ENCODE assay signal across 25 cellular contexts in the genomic region with DNA sequence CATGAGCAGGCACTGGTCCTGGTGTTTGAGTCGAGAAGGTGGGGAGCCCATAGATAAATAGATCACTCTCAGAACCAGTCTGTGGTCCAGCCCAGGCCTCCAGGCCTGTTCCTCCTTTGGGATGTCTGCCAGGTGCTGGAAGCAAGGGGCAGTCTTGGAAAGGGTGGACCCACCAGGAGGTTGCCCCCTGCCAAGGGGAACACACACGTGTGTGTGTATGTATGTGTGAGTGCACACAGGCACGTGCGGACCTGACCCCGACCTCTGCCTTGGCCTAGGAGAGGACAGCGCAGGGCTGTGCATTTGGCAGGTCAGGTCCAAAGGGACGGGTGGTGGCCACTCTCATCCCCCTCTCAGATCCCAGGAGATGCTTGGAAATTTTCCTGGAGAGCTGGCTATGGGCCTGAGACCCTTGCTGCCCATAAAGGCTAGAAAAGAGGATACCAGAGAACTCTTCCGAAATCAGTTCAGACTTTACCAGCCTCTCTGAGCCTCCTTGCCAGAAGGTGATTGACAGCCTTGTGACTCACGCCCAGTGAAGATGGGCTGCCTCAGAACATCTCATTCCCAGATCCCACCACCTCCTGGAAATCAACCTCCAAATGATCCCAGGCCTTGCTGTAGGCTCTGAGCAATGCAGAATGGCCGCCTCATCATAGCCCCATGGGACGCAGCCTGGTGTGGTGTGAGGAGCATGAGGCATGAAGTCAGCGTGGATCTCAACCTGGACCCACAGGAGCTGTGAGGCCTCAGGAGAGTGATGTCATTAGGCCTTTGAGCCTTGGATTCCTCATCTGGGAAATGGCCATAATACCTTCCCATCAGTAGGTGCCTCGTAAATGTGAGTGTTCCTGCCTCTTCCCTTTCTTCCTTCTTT. TPM values are rescaled to one million over a fixed set of nuclear protein-coding genes. Genes with fewer than 3 reads are reported as not detected.
A peak's percentile ranks its signal among the peaks of the same experiment; 100 is the strongest.
DNase-seq lines count a peak whose midpoint lies in the region; ATAC-seq and TF ChIP-seq lines count a peak whose summit lies in the region.
"Had no signal": no experiment of that assay in that cellular context is flagged by ENCODE, and none has a peak within 500 bp of the region (broad histone marks: within the 10 kb centered on the region; RNA-seq: fewer than 3 reads in every experiment).

No MANE protein-coding gene starts in this region.

- H3K36me3 Mint-ChIP-seq in nephron progenitor cell (ENCODE audit: low read depth) (no peaks in the 10 kb centered on the region), type B pancreatic cell (no peaks in the 10 kb centered on the region)
- H3K36me3 Mint-ChIP-seq: stimulated activated naive B cell treated with anti-CD40 and anti-IgM and Interleukin-4, amounts not matched to agents 10 μg/mL and 1 μg/mL and 100 μg/mL, for 72 hours had no signal

- H3K27ac Mint-ChIP-seq in nephron progenitor cell (peak overlapping the region; percentile 45), type B pancreatic cell (peak overlapping the region; percentile 61)
- H3K27ac Mint-ChIP-seq: activated T-cell treated with anti-CD3 and anti-CD28 coated beads, Interleukin-2, amount 50 U/mL, for 72 hours; stimulated activated naive B cell treated with anti-CD40 and anti-IgM and Interleukin-4, amounts not matched to agents 10 μg/mL and 1 μg/mL and 100 μg/mL, for 72 hours had no signal

- H3K4me1 Mint-ChIP-seq in nephron progenitor cell (peaks cover 52% of the 10 kb centered on the region), type B pancreatic cell (ENCODE audit: unreplicated experiment) (peaks cover 30% of the 10 kb centered on the region)

- H3K4me3 Mint-ChIP-seq in nephron progenitor cell (no peak overlapping the region), type B pancreatic cell (no peak overlapping the region)
- H3K4me3 Mint-ChIP-seq: activated T-cell treated with anti-CD3 and anti-CD28 coated beads, Interleukin-2, amount 50 U/mL, for 72 hours; stimulated activated naive B cell treated with anti-CD40 and anti-IgM and Interleukin-4, amounts not matched to agents 10 μg/mL and 1 μg/mL and 100 μg/mL, for 72 hours had no signal

- no peaks in the 10 kb centered on the region for H3K27me3 ChIP-seq in duodenal mucosa (ENCODE audit: control insufficient read depth in 1 of 2, insufficient read depth in 2 of 2, low read length in 2 of 2)
- H3K27me3 ChIP-seq: tibial artery had no signal

- no peaks in the 10 kb centered on the region for H3K9me3 ChIP-seq in duodenal mucosa (ENCODE audit: control insufficient read depth in 1 of 2, low read length in 2 of 2)
- H3K9me3 ChIP-seq: left ventricle myocardium inferior, tibial artery had no signal

- peak; percentile 60 for DNase-seq in activated effector memory CD4-positive, alpha-beta T cell treated with anti-CD3 and anti-CD28 coated beads, Interleukin-2, amount 50 U/mL, for 16 hours
- DNase-seq in activated effector memory CD4-positive, alpha-beta T cell treated with Interleukin-2 at 50 U/mL for 16 hours: no peak
- DNase-seq in nephron progenitor cell (no peak), type B pancreatic cell (ENCODE audit: extremely low spot score, unreplicated experiment) (no peak), activated gamma-delta T cell (lab: John Stamatoyannopoulos, UW) (no peak), hypothalamus (lab: John Stamatoyannopoulos, UW) (no peak)
- DNase-seq: activated CD4-positive, CD25-positive, alpha-beta regulatory T cell treated with anti-CD3 and anti-CD28 coated beads, Interleukin-2, amount 50 U/mL, for 72 hours; activated T-cell treated with anti-CD3 and anti-CD28 coated beads, Interleukin-2, amount 50 U/mL, for 72 hours; AML-193; DND-41; head of caudate nucleus; left ventricle myocardium inferior; MM.1S; NCI-H1436 treated with DMSO at 0.1 percent for 48 hours; NCI-H2171 treated with DMSO at 0.1 percent for 48 hours; NCI-H526 treated with DMSO at 0.1 percent for 48 hours; right cardiac atrium; stimulated activated naive B cell treated with anti-CD40 and anti-IgM and Interleukin-4, amounts not matched to agents 10 μg/mL and 1 μg/mL and 100 μg/mL, for 72 hours; tibial artery had no signal

- H3K9me3 Mint-ChIP-seq in nephron progenitor cell (no peaks in the 10 kb centered on the region), type B pancreatic cell (no peaks in the 10 kb centered on the region)
- H3K9me3 Mint-ChIP-seq: activated T-cell treated with anti-CD3 and anti-CD28 coated beads, Interleukin-2, amount 50 U/mL, for 72 hours; stimulated activated naive B cell treated with anti-CD40 and anti-IgM and Interleukin-4, amounts not matched to agents 10 μg/mL and 1 μg/mL and 100 μg/mL, for 72 hours had no signal

- H3K4me3 ChIP-seq in duodenal mucosa (ENCODE audit: low read depth in 1 of 2, low read length in 2 of 2): no peak overlapping the region
- H3K4me3 ChIP-seq: left ventricle myocardium inferior, tibial artery had no signal

- H3K36me3 ChIP-seq in duodenal mucosa (ENCODE audit: control insufficient read depth in 1 of 2, insufficient read depth in 2 of 2, low read length in 2 of 2): no peaks in the 10 kb centered on the region
- H3K36me3 ChIP-seq: left ventricle myocardium inferior, tibial artery had no signal

- TF ChIP-seq CTCF in nephron progenitor cell (IDR thresholded peaks at IDR 0.05) (no peak), type B pancreatic cell (conservative IDR thresholded peaks at IDR 0.05) (no peak)

- peak overlapping the region; percentile 10 for H3K27ac ChIP-seq in duodenal mucosa (ENCODE audit: low read depth, low read length)
- H3K27ac ChIP-seq: 22Rv1, HL-60, left ventricle myocardium inferior, tibial artery had no signal

- H3K4me1 ChIP-seq in duodenal mucosa (ENCODE audit: control insufficient read depth in 1 of 2, insufficient read depth in 2 of 2, low read length in 2 of 2): peaks cover 38 to 49% of the 10 kb centered on the region in 2 donors
- H3K4me1 ChIP-seq: left ventricle myocardium inferior, tibial artery had no signal

- H3K9ac ChIP-seq in duodenal mucosa (ENCODE audit: low read depth in 1 of 2, low read length in 2 of 2): no peak overlapping the region

- ATAC-seq in GM21526 (IDR thresholded peaks at IDR 0.05; ENCODE audit: low FRiP score, unreplicated experiment): no peak
- ATAC-seq: activated T-cell treated with anti-CD3 and anti-CD28 coated beads, Interleukin-2, amount 50 U/mL, for 72 hours; HCT116; stimulated activated naive B cell treated with anti-CD40 and anti-IgM and Interleukin-4, amounts not matched to agents 10 μg/mL and 1 μg/mL and 100 μg/mL, for 72 hours had no signal

- peaks cover 3% of the 10 kb centered on the region for H3K27me3 Mint-ChIP-seq in nephron progenitor cell (ENCODE audit: low read depth, poor library complexity)
- no peaks in the 10 kb centered on the region for H3K27me3 Mint-ChIP-seq in type B pancreatic cell

RNA-seq across cellular contexts. Expression of a gene that starts 24.0 kb away (rescaled TPM):
- total RNA-seq in type B pancreatic cell (ENCODE audit: low replicate concordance): 9.8 and 20.8 TPM in 2 replicates
- total RNA-seq: activated CD8-positive, alpha-beta memory T cell treated with anti-CD3 and anti-CD28 coated beads for 36 hours; activated T-cell treated with anti-CD3 and anti-CD28 coated beads, Interleukin-2, amount 50 U/mL, for 72 hours had no signal
